16 cellular contexts compared by ENCODE assay signal in genomic region chr14:77989441-77989891, GRCh38.
DNase-seq lines count a peak whose midpoint lies in the region; ATAC-seq and TF ChIP-seq lines count a peak whose summit lies in the region.
"Had no signal": no experiment of that assay in that cellular context is flagged by ENCODE, and none has a peak within 500 bp of the region (broad histone marks: within the 10 kb centered on the region; RNA-seq: fewer than 3 reads in every experiment).

No MANE protein-coding gene starts in this region.

- ATAC-seq in HG02973 (IDR thresholded peaks at IDR 0.05; ENCODE audit: unreplicated experiment), result no peak
- no peak for ATAC-seq in GM18858 (IDR thresholded peaks at IDR 0.05; ENCODE audit: unreplicated experiment)
- ATAC-seq: activated CD8-positive, alpha-beta memory T cell treated with anti-CD3 and anti-CD28 coated beads, Interleukin-2, amount 10 ng/mL, durations not matched to agents 7 days and 5 days; Panc1 had no signal

- H3K36me3 ChIP-seq in right atrium auricular region, result no peaks in the 10 kb centered on the region

- no peak for TF ChIP-seq CTCF in right atrium auricular region (IDR thresholded peaks at IDR 0.05)

- peaks cover 0 to 10% of the 10 kb centered on the region in 2 donors for H3K4me1 ChIP-seq in right atrium auricular region
- H3K4me1 ChIP-seq: A549 had no signal

- DNase-seq in Ammon's horn (ENCODE audit: low spot score) (peak; percentile 96), cerebellum (ENCODE audit: low spot score) (peak; percentile 4), right atrium auricular region (ENCODE audit: low spot score) (no peak), pons (ENCODE audit: low spot score) (peak; percentile 98), T-helper 1 cell (no peak), DMS 273 treated with DMSO at 0.1 percent for 48 hours (lab: John Stamatoyannopoulos, UW) (no peak)
- DNase-seq: activated CD4-positive, CD25-positive, alpha-beta regulatory T cell; activated CD8-positive, alpha-beta memory T cell treated with anti-CD3 and anti-CD28 coated beads, Interleukin-2, amount 10 ng/mL, durations not matched to agents 7 days and 5 days; activated naive CD4-positive, alpha-beta T cell treated with anti-CD3 and anti-CD28 coated beads for 36 hours; CD8-positive, alpha-beta memory T cell; NCI-H187 treated with DMSO at 0.1 percent for 48 hours; NCI-H524 had no signal

- no peaks in the 10 kb centered on the region for H3K27me3 ChIP-seq in right atrium auricular region

- H3K27ac ChIP-seq in right atrium auricular region, result peak overlapping the region; percentile 60 to 61
- H3K27ac ChIP-seq: A549 had no signal

- H3K9me3 ChIP-seq in right atrium auricular region, result no peaks in the 10 kb centered on the region
- H3K9me3 ChIP-seq: A549 had no signal

- no peak overlapping the region for H3K4me3 ChIP-seq in right atrium auricular region
- H3K4me3 ChIP-seq: A549 had no signal

Comparison
In these comparisons a context has a peak if more than half of its experiments do, and no peak if none do; other contexts are left out.
1. DNase-seq: peak in Ammon's horn (single experiment), cerebellum (single experiment) and pons (single experiment); none in right atrium auricular region (single experiment), T-helper 1 cell (0 of 5) and DMS 273 treated with DMSO at 0.1 percent for 48 hours (single experiment).